Comparison of ENCODE assay signal across 21 cellular contexts in genomic region chr10:116912162-116912561, GRCh38.
"Had no signal": no experiment of that assay in that cellular context is flagged by ENCODE, and none has a peak within 500 bp of the region (broad histone marks: within the 10 kb centered on the region; RNA-seq: fewer than 3 reads in every experiment).

No MANE protein-coding gene starts in this region.

- H3K27ac ChIP-seq: coronary artery, heart left ventricle, neutrophil, tibial nerve, upper lobe of right lung had no signal

- H3K36me3 ChIP-seq: neutrophil, upper lobe of right lung had no signal

- H3K27me3 Mint-ChIP-seq: naive B cell had no signal

- ATAC-seq: heart left ventricle; left ventricle myocardium superior; stimulated activated effector memory CD8-positive, alpha-beta T cell treated with anti-CD3 and anti-CD28 coated beads, Interleukin-12 subunit alpha, Interleukin-12 subunit beta, amount 100 ng/mL, for 72 hours; stimulated activated naive CD8-positive, alpha-beta T cell treated with anti-CD3 and anti-CD28 coated beads, Interleukin-15, Interleukin-2, amounts not matched to agents 100 U/mL and 50 U/mL, for 24 hours; upper lobe of right lung had no signal

- DNase-seq: cerebellar nuclear complex; effector CD8-positive, alpha-beta T cell; foreskin melanocyte; heart left ventricle; hippocampal formation; islet precursor cell; left ventricle myocardium superior; mesendoderm; naive B cell; posterior cingulate gyrus; right cardiac atrium; stimulated activated CD4-positive, alpha-beta T cell treated with anti-CD3 and anti-CD28 coated beads, Interleukin-4, amount 100 ng/mL, for 1 hour; stimulated activated CD8-positive, alpha-beta memory T cell treated with anti-CD3 and anti-CD28 coated beads, Interleukin-4, amount 100 ng/mL, for 48 hours; stimulated activated naive CD8-positive, alpha-beta T cell treated with anti-CD3 and anti-CD28 coated beads, Interleukin-15, Interleukin-2, amounts not matched to agents 100 U/mL and 50 U/mL, for 24 hours; upper lobe of right lung had no signal

- H3K36me3 Mint-ChIP-seq: naive B cell; stimulated activated effector memory CD8-positive, alpha-beta T cell treated with anti-CD3 and anti-CD28 coated beads, Interleukin-12 subunit alpha, Interleukin-12 subunit beta, amount 100 ng/mL, for 72 hours had no signal

- H3K9me3 Mint-ChIP-seq: nephron had no signal

- H3K4me1 Mint-ChIP-seq: naive B cell; stimulated activated effector memory CD8-positive, alpha-beta T cell treated with anti-CD3 and anti-CD28 coated beads, Interleukin-12 subunit alpha, Interleukin-12 subunit beta, amount 100 ng/mL, for 72 hours had no signal

- H3K9me3 ChIP-seq: heart left ventricle, neutrophil, tibial nerve, upper lobe of right lung had no signal

- H3K27me3 ChIP-seq: heart left ventricle, neutrophil, tibial nerve, upper lobe of right lung had no signal

- H3K27ac Mint-ChIP-seq: naive B cell; stimulated activated effector memory CD8-positive, alpha-beta T cell treated with anti-CD3 and anti-CD28 coated beads, Interleukin-12 subunit alpha, Interleukin-12 subunit beta, amount 100 ng/mL, for 72 hours had no signal

- H3K4me3 ChIP-seq: coronary artery, heart left ventricle, smooth muscle cell, tibial nerve, upper lobe of right lung had no signal

- H3K4me1 ChIP-seq: heart left ventricle, tibial nerve, upper lobe of right lung had no signal

- H3K4me3 Mint-ChIP-seq: naive B cell; stimulated activated effector memory CD8-positive, alpha-beta T cell treated with anti-CD3 and anti-CD28 coated beads, Interleukin-12 subunit alpha, Interleukin-12 subunit beta, amount 100 ng/mL, for 72 hours had no signal
